Comparison of ENCODE assay signal across 8 cellular contexts in genomic region chr12:50506753-50507473, GRCh38. TPM values are rescaled to one million over a fixed set of nuclear protein-coding genes. Genes with fewer than 3 reads are reported as not detected.
DNase-seq lines count a peak whose midpoint lies in the region; ATAC-seq, FAIRE-seq and TF ChIP-seq lines count a peak whose summit lies in the region.

No MANE protein-coding gene starts in this region.

- no peak for ATAC-seq in DND-41 (ENCODE audit: insufficient read depth, low read depth)
- ATAC-seq in pancreas, result peak in 1 of 4 donors; percentile 28
- no peak for ATAC-seq in HG03139 (IDR thresholded peaks at IDR 0.05; ENCODE audit: unreplicated experiment)

- H3K27ac ChIP-seq in DND-41 (ENCODE audit: low read length) (no peak overlapping the region; the same call in 1 of the 2 replicates), SU-DHL-6 (ENCODE audit: low read depth, low read length) (no peak overlapping the region), pancreas (peak overlapping the region in 2 of 4 donors; percentile 95 to 97)

- H3F3A ChIP-seq in SU-DHL-6 (ENCODE audit: insufficient read depth), result peaks cover 11% of the 10 kb centered on the region; the same call in 1 of the 2 replicates

- no peaks in the 10 kb centered on the region for H3K27me3 ChIP-seq in DND-41 (ENCODE audit: insufficient read depth, low read length, poor library complexity)
- H3K27me3 ChIP-seq in SU-DHL-6 (ENCODE audit: low read length), result no peaks in the 10 kb centered on the region
- no peaks in the 10 kb centered on the region for H3K27me3 ChIP-seq in pancreas

- H3K36me3 ChIP-seq in DND-41 (ENCODE audit: insufficient read depth, low read length), result no peaks in the 10 kb centered on the region; the same call in 1 of the 2 replicates
- H3K36me3 ChIP-seq in SU-DHL-6 (ENCODE audit: low read length), result no peaks in the 10 kb centered on the region
- no peaks in the 10 kb centered on the region for H3K36me3 ChIP-seq in pancreas

- H4K20me1 ChIP-seq in DND-41 (ENCODE audit: insufficient read depth, low read length) (peaks cover 14% of the 10 kb centered on the region; the same call in 1 of the 2 replicates), SU-DHL-6 (ENCODE audit: low read depth, low read length) (peaks cover 13% of the 10 kb centered on the region; the same call in 1 of the 2 replicates)

- TF ChIP-seq CTCF in DND-41 (IDR thresholded peaks at IDR 0.05; ENCODE audit: borderline replicate concordance, extremely low read depth, low read length, poor library complexity, severe bottlenecking) (no peak), SU-DHL-6 (IDR thresholded peaks at IDR 0.05; ENCODE audit: insufficient read depth, low read length, poor library complexity, severe bottlenecking) (no peak), epithelial cell of proximal tubule (conservative IDR thresholded peaks at IDR 0.05; ENCODE audit: low read depth, low read length) (no peak), pancreas (IDR thresholded peaks at IDR 0.05) (no peak)

- H3K9me3 ChIP-seq in DND-41 (ENCODE audit: insufficient read depth, low read length, severe bottlenecking) (no peaks in the 10 kb centered on the region), SU-DHL-6 (ENCODE audit: insufficient read depth, low read length) (no peaks in the 10 kb centered on the region), pancreas (no peaks in the 10 kb centered on the region)

- H3K4me1 ChIP-seq in DND-41 (ENCODE audit: insufficient read depth, low read length), result peaks cover 32% of the 10 kb centered on the region
- H3K4me1 ChIP-seq in pancreas, result peaks cover 10 to 41% (median 14%) of the 10 kb centered on the region in 3 donors

- H2AFZ ChIP-seq in DND-41 (ENCODE audit: low read depth, low read length) (no peak overlapping the region), SU-DHL-6 (ENCODE audit: low read depth, low read length, severe bottlenecking) (no peak overlapping the region)

- intact Hi-C loops in pancreas (cut with DNase I), result loop anchor here in 1 of 3 donors (5.0 kb wide), 1 partner anchor 130 kb away; no protein-coding TSS in a partner anchor

- FAIRE-seq in pancreas (lab: Jason Lieb, UNC), result no peak

- H3K4me3 ChIP-seq in DND-41 (ENCODE audit: low read depth in 1 of 2, low read length in 2 of 2) (peak overlapping the region in 1 of 2 experiments; percentile 23; a peak in 1 of 4 replicates), SU-DHL-6 (ENCODE audit: insufficient read depth, low read length, poor library complexity, severe bottlenecking) (no peak overlapping the region), epithelial cell of proximal tubule (ENCODE audit: low read depth, low read length) (peak overlapping the region; percentile 76), pancreas (peak overlapping the region in 3 of 4 donors; percentile 73 to 86 (median 74))

- H3K79me2 ChIP-seq in DND-41 (ENCODE audit: insufficient read depth, low read length) (peaks cover 68% of the 10 kb centered on the region), SU-DHL-6 (ENCODE audit: insufficient read depth, low read length) (peaks cover 38% of the 10 kb centered on the region)

- no peaks in the 10 kb centered on the region for H3K9me2 ChIP-seq in SU-DHL-6 (replicated peaks; ENCODE audit: insufficient read depth, low read length)

- H3K9ac ChIP-seq in DND-41 (ENCODE audit: low read depth, low read length) (peak overlapping the region; percentile 86; the same call in 1 of the 2 replicates), SU-DHL-6 (ENCODE audit: low read length) (no peak overlapping the region)

- no peak for DNase-seq in DND-41
- no peak for DNase-seq in epithelial cell of proximal tubule (ENCODE audit: low read depth)
- DNase-seq in pancreas, result no peak
- DNase-seq in GOT3 (lab: John Stamatoyannopoulos, UW), result no peak
- no peak for DNase-seq in mesenteric fat pad (ENCODE audit: low spot score)
- DNase-seq in RKO (ENCODE audit: low spot score), result no peak

- WGBS in pancreas, 2 donors, result 3% methylated on average over 2 of the region's 2 CpGs

- H3K4me2 ChIP-seq in DND-41 (ENCODE audit: insufficient read depth, low read length) (peak overlapping the region; percentile 89), SU-DHL-6 (ENCODE audit: low read depth, low read length, poor library complexity, severe bottlenecking) (peak overlapping the region; percentile 70)

RNA-seq across cellular contexts. Expression of gene DIP2B, which starts 2.1 kb away (rescaled TPM):
- total RNA-seq in epithelial cell of proximal tubule, result 19.5 and 21.6 TPM in 2 replicates
- total RNA-seq in pancreas, result 10 to 100 TPM in 2 of 6 donors, 1 to 10 TPM in 4; 8.0 to 15.9 (median 9.4) TPM
- polyA plus RNA-seq in pancreas, result 1 to 10 TPM; 3.2 to 5.6 TPM
- 21.3 TPM for total RNA-seq in mesenteric fat pad
